In genomic region chr5:65157906-65158603, GRCh38 we compare ENCODE assay signal across 17 cellular contexts.
A peak's percentile ranks its signal among the peaks of the same experiment; 100 is the strongest.
DNase-seq lines count a peak whose midpoint lies in the region; ATAC-seq and TF ChIP-seq lines count a peak whose summit lies in the region.
"Had no signal": no experiment of that assay in that cellular context is flagged by ENCODE, and none has a peak within 500 bp of the region (broad histone marks: within the 10 kb centered on the region; RNA-seq: fewer than 3 reads in every experiment).

No MANE protein-coding gene starts in this region.

- H3K4me1 ChIP-seq in colonic mucosa (no peaks in the 10 kb centered on the region), osteoblast (ENCODE audit: insufficient read depth, low read length) (peaks cover 44% of the 10 kb centered on the region)
- H3K4me1 ChIP-seq: thyroid gland had no signal

- no peak overlapping the region for H3K4me2 ChIP-seq in osteoblast (ENCODE audit: insufficient read depth, low read length)
- H3K4me2 ChIP-seq: KMS-11 had no signal

- intact Hi-C loops in colonic mucosa (cut with DNase I) = no loop called here

- H3K4me3 ChIP-seq in colonic mucosa (no peak overlapping the region), osteoblast (ENCODE audit: insufficient read depth, low read length) (no peak overlapping the region)
- H3K4me3 ChIP-seq: ovary, thyroid gland had no signal

- TF ChIP-seq CTCF in colonic mucosa (IDR thresholded peaks at IDR 0.05) (no peak), osteoblast (IDR thresholded peaks at IDR 0.05; ENCODE audit: extremely low read depth, low read depth, low read length) (no peak)

- H2AFZ ChIP-seq in osteoblast (ENCODE audit: low read length) = no peak overlapping the region

- H3K79me2 ChIP-seq in osteoblast (ENCODE audit: insufficient read depth, low read length) = peaks cover 10% of the 10 kb centered on the region

- H3K36me3 ChIP-seq in colonic mucosa (no peaks in the 10 kb centered on the region), osteoblast (ENCODE audit: insufficient read depth, low read length) (peaks cover 24% of the 10 kb centered on the region)
- H3K36me3 ChIP-seq: ovary, thyroid gland had no signal

- no peaks in the 10 kb centered on the region for H3K27me3 ChIP-seq in colonic mucosa
- no peaks in the 10 kb centered on the region for H3K27me3 ChIP-seq in osteoblast (ENCODE audit: insufficient read depth, low read length)
- H3K27me3 ChIP-seq: ovary, thyroid gland had no signal

- no peaks in the 10 kb centered on the region for H3K9me3 ChIP-seq in colonic mucosa
- no peaks in the 10 kb centered on the region for H3K9me3 ChIP-seq in osteoblast (ENCODE audit: low read depth, low read length)
- H3K9me3 ChIP-seq: Caco-2, ovary, thyroid gland had no signal

- no peak overlapping the region for H3K9ac ChIP-seq in colonic mucosa (ENCODE audit: low read depth in 2 of 2, low read length in 2 of 2)
- H3K9ac ChIP-seq: KMS-11 had no signal

- no peaks in the 10 kb centered on the region for H4K20me1 ChIP-seq in osteoblast (ENCODE audit: insufficient read depth, low read length)

- no peak overlapping the region for H3K27ac ChIP-seq in colonic mucosa
- peak overlapping the region; percentile 12 for H3K27ac ChIP-seq in osteoblast (ENCODE audit: low read depth, low read length)
- H3K27ac ChIP-seq: KMS-11, ovary, thyroid gland had no signal

- DNase-seq in ELF-1 (ENCODE audit: low read depth, low spot score) (peak; percentile 31), LHCN-M2 (ENCODE audit: low read depth) (peak; percentile 48), colonic mucosa (peak; percentile 48), osteoblast (ENCODE audit: insufficient read length, low spot score, missing footprints) (peak; percentile 14), NCI-H82 (lab: John Stamatoyannopoulos, UW) (no peak), NOMO-1 treated with dmso at 0.1 percent for 144 hours (lab: John Stamatoyannopoulos, UW; ENCODE audit: unreplicated experiment) (no peak), NCI-H1417 (lab: John Stamatoyannopoulos, UW) (no peak)
- DNase-seq: activated CD4-positive, alpha-beta T cell treated with anti-CD3 and anti-CD28 coated beads, Interleukin-2, amount 50 U/mL, for 48 hours; AML-193; Caco-2; effector memory CD8-positive, alpha-beta T cell; left ventricle myocardium superior; ovary; T-cell; thyroid gland had no signal

- ATAC-seq in GM18861 (IDR thresholded peaks at IDR 0.05; ENCODE audit: unreplicated experiment) = no peak
- ATAC-seq: effector memory CD8-positive, alpha-beta T cell; left ventricle myocardium superior; T-cell had no signal

Comparison
In these comparisons a context has a peak if more than half of its experiments do, and no peak if none do; other contexts are left out.
1. DNase-seq: peak in ELF-1 (single experiment), LHCN-M2 (single experiment), colonic mucosa (single experiment) and osteoblast (single experiment); none in NCI-H82 (single experiment), NOMO-1 treated with dmso at 0.1 percent for 144 hours (single experiment) and NCI-H1417 (0 of 3).